8 cellular contexts compared by ENCODE assay signal in genomic region chr17:61927211-61928100, GRCh38. TPM values are rescaled to one million over a fixed set of nuclear protein-coding genes. Genes with fewer than 3 reads are reported as not detected.
DNase-seq lines count a peak whose midpoint lies in the region; ATAC-seq and TF ChIP-seq lines count a peak whose summit lies in the region.

A gene with protein sequence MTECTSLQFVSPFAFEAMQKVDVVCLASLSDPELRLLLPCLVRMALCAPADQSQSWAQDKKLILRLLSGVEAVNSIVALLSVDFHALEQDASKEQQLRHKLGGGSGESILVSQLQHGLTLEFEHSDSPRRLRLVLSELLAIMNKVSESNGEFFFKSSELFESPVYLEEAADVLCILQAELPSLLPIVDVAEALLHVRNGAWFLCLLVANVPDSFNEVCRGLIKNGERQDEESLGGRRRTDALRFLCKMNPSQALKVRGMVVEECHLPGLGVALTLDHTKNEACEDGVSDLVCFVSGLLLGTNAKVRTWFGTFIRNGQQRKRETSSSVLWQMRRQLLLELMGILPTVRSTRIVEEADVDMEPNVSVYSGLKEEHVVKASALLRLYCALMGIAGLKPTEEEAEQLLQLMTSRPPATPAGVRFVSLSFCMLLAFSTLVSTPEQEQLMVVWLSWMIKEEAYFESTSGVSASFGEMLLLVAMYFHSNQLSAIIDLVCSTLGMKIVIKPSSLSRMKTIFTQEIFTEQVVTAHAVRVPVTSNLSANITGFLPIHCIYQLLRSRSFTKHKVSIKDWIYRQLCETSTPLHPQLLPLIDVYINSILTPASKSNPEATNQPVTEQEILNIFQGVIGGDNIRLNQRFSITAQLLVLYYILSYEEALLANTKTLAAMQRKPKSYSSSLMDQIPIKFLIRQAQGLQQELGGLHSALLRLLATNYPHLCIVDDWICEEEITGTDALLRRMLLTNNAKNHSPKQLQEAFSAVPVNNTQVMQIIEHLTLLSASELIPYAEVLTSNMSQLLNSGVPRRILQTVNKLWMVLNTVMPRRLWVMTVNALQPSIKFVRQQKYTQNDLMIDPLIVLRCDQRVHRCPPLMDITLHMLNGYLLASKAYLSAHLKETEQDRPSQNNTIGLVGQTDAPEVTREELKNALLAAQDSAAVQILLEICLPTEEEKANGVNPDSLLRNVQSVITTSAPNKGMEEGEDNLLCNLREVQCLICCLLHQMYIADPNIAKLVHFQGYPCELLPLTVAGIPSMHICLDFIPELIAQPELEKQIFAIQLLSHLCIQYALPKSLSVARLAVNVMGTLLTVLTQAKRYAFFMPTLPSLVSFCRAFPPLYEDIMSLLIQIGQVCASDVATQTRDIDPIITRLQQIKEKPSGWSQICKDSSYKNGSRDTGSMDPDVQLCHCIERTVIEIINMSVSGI (minus strand): TSS chr17:61927982. CDS start chr17:61926644, 1,338 bp downstream.

- H3K36me3 Mint-ChIP-seq in activated naive CD4-positive, alpha-beta T cell treated with anti-CD3 and anti-CD28 coated beads, Interleukin-2, amount 50 U/mL, for 24 hours: peaks cover 2% of the 10 kb centered on the region
- peaks cover 4% of the 10 kb centered on the region for H3K36me3 Mint-ChIP-seq in osteocyte (ENCODE audit: unreplicated experiment)

- ATAC-seq in HG02610 (IDR thresholded peaks at IDR 0.05; ENCODE audit: unreplicated experiment) (peak; percentile 79), SK-N-SH treated with all-trans-retinoic acid at 6 μM for 48 hours (peak; percentile 88), thoracic aorta (ENCODE audit: insufficient number of reproducible peaks, low FRiP score, low read depth) (peak; percentile 94)

- no peaks in the 10 kb centered on the region for H3K36me3 ChIP-seq in thoracic aorta

- intact Hi-C loops in head of caudate nucleus (cut with DNase I): loop anchor here (5.0 kb wide), 1 partner anchor 140 kb away; the partner anchor contains the start of gene MED13

- no peaks in the 10 kb centered on the region for H3K27me3 ChIP-seq in thoracic aorta (replicated peaks; ENCODE audit: insufficient read depth)

- H3K27ac Mint-ChIP-seq in activated naive CD4-positive, alpha-beta T cell treated with anti-CD3 and anti-CD28 coated beads, Interleukin-2, amount 50 U/mL, for 24 hours: peak within 1 kb of the TSS; percentile 100
- peak within 1 kb of the TSS; percentile 93 for H3K27ac Mint-ChIP-seq in osteocyte (ENCODE audit: unreplicated experiment)

- H3K4me3 ChIP-seq in thoracic aorta: peak within 1 kb of the TSS; percentile 89

- peaks cover 2% of the 10 kb centered on the region for H3K27me3 Mint-ChIP-seq in activated naive CD4-positive, alpha-beta T cell treated with anti-CD3 and anti-CD28 coated beads, Interleukin-2, amount 50 U/mL, for 24 hours
- no peaks in the 10 kb centered on the region for H3K27me3 Mint-ChIP-seq in osteocyte (ENCODE audit: unreplicated experiment)

- H3K9me3 Mint-ChIP-seq in activated naive CD4-positive, alpha-beta T cell treated with anti-CD3 and anti-CD28 coated beads, Interleukin-2, amount 50 U/mL, for 24 hours: no peaks in the 10 kb centered on the region
- H3K9me3 Mint-ChIP-seq in osteocyte (ENCODE audit: unreplicated experiment): no peaks in the 10 kb centered on the region

- peaks cover 19% of the 10 kb centered on the region for H3K4me1 Mint-ChIP-seq in activated naive CD4-positive, alpha-beta T cell treated with anti-CD3 and anti-CD28 coated beads, Interleukin-2, amount 50 U/mL, for 24 hours
- H3K4me1 Mint-ChIP-seq in osteocyte (ENCODE audit: unreplicated experiment): peaks cover 20% of the 10 kb centered on the region

- peak; percentile 79 for DNase-seq in GF-D8 (lab: John Stamatoyannopoulos, UW)
- peak; percentile 93 for DNase-seq in NCI-H1092 treated with DMSO at 0.1 percent for 48 hours (lab: John Stamatoyannopoulos, UW)
- peak; percentile 90 to 99 (median 97) for DNase-seq in head of caudate nucleus
- DNase-seq in osteocyte (ENCODE audit: extremely low spot score, unreplicated experiment): peak; percentile 97
- DNase-seq in thoracic aorta (ENCODE audit: low spot score): peak; percentile 93

- no peak for TF ChIP-seq CTCF in osteocyte (IDR thresholded peaks at IDR 0.05)
- no peak for TF ChIP-seq CTCF in thoracic aorta (IDR thresholded peaks at IDR 0.05)

- peaks cover 3 to 16% of the 10 kb centered on the region in 2 donors for H3K4me1 ChIP-seq in thoracic aorta (ENCODE audit: control insufficient read depth in 1 of 2, low read depth in 2 of 2)

- H3K4me3 Mint-ChIP-seq in activated naive CD4-positive, alpha-beta T cell treated with anti-CD3 and anti-CD28 coated beads, Interleukin-2, amount 50 U/mL, for 24 hours: peak within 1 kb of the TSS; percentile 99
- H3K4me3 Mint-ChIP-seq in osteocyte (ENCODE audit: unreplicated experiment): peak within 1 kb of the TSS; percentile 86

- H3K9me3 ChIP-seq in thoracic aorta: no peaks in the 10 kb centered on the region

- H3K27ac ChIP-seq in thoracic aorta: peak within 1 kb of the TSS; percentile 84 to 93

TF ChIP-seq in SK-N-SH treated with all-trans-retinoic acid at 6 μM for 48 hours, 23 proteins besides CTCF, POLR2A, EP300 and RAD21 (continues in another document):
- TF ChIP-seq GLIS3 (CRISPR knock-in tag; IDR thresholded peaks at IDR 0.05) (0 out of 2 replicates have a peak, but pooled peaks have one; percentile 73), OSR1 (CRISPR knock-in tag; IDR thresholded peaks at IDR 0.05) (no peak), CREB5 (CRISPR knock-in tag; IDR thresholded peaks at IDR 0.05; ENCODE audit: low read depth) (no peak; the same call in 1 of the 2 replicates), ZC3H10 (CRISPR knock-in tag; IDR thresholded peaks at IDR 0.05) (no peak), ZNF70 (CRISPR knock-in tag; IDR thresholded peaks at IDR 0.05) (no peak)
- TF ChIP-seq, protein P1, sequence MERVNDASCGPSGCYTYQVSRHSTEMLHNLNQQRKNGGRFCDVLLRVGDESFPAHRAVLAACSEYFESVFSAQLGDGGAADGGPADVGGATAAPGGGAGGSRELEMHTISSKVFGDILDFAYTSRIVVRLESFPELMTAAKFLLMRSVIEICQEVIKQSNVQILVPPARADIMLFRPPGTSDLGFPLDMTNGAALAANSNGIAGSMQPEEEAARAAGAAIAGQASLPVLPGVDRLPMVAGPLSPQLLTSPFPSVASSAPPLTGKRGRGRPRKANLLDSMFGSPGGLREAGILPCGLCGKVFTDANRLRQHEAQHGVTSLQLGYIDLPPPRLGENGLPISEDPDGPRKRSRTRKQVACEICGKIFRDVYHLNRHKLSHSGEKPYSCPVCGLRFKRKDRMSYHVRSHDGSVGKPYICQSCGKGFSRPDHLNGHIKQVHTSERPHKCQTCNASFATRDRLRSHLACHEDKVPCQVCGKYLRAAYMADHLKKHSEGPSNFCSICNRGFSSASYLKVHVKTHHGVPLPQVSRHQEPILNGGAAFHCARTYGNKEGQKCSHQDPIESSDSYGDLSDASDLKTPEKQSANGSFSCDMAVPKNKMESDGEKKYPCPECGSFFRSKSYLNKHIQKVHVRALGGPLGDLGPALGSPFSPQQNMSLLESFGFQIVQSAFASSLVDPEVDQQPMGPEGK (CRISPR knock-in tag; IDR thresholded peaks at IDR 0.05; ENCODE audit: borderline replicate concordance): peak; percentile 78; the same call in 1 of the 2 replicates
- TF ChIP-seq, protein P2, sequence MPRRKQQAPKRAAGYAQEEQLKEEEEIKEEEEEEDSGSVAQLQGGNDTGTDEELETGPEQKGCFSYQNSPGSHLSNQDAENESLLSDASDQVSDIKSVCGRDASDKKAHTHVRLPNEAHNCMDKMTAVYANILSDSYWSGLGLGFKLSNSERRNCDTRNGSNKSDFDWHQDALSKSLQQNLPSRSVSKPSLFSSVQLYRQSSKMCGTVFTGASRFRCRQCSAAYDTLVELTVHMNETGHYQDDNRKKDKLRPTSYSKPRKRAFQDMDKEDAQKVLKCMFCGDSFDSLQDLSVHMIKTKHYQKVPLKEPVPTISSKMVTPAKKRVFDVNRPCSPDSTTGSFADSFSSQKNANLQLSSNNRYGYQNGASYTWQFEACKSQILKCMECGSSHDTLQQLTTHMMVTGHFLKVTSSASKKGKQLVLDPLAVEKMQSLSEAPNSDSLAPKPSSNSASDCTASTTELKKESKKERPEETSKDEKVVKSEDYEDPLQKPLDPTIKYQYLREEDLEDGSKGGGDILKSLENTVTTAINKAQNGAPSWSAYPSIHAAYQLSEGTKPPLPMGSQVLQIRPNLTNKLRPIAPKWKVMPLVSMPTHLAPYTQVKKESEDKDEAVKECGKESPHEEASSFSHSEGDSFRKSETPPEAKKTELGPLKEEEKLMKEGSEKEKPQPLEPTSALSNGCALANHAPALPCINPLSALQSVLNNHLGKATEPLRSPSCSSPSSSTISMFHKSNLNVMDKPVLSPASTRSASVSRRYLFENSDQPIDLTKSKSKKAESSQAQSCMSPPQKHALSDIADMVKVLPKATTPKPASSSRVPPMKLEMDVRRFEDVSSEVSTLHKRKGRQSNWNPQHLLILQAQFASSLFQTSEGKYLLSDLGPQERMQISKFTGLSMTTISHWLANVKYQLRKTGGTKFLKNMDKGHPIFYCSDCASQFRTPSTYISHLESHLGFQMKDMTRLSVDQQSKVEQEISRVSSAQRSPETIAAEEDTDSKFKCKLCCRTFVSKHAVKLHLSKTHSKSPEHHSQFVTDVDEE (CRISPR knock-in tag; IDR thresholded peaks at IDR 0.05): no peak
- TF ChIP-seq, protein P3, sequence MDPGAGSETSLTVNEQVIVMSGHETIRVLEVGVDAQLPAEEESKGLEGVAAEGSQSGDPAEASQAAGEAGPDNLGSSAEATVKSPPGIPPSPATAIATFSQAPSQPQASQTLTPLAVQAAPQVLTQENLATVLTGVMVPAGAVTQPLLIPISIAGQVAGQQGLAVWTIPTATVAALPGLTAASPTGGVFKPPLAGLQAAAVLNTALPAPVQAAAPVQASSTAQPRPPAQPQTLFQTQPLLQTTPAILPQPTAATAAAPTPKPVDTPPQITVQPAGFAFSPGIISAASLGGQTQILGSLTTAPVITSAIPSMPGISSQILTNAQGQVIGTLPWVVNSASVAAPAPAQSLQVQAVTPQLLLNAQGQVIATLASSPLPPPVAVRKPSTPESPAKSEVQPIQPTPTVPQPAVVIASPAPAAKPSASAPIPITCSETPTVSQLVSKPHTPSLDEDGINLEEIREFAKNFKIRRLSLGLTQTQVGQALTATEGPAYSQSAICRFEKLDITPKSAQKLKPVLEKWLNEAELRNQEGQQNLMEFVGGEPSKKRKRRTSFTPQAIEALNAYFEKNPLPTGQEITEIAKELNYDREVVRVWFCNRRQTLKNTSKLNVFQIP (CRISPR knock-in tag; IDR thresholded peaks at IDR 0.05; ENCODE audit: borderline replicate concordance, low read depth): peak; percentile 83; the same call in 1 of the 2 replicates

RNA-seq across cellular contexts. Expression of the gene that starts here (rescaled TPM):
- total RNA-seq in osteocyte (10.7 and 11.2 TPM in 2 replicates), thoracic aorta (10 to 100 TPM; 13.8 to 19.8 TPM)

Comparison
In these comparisons a context has a peak if more than half of its experiments do, and no peak if none do; other contexts are left out.
1. Peak in every context shown above with its lines: DNase-seq, ATAC-seq, H3K4me3 ChIP-seq and H3K27ac ChIP-seq.